ENCODE assay signal across 2 cellular contexts in the genomic region with DNA sequence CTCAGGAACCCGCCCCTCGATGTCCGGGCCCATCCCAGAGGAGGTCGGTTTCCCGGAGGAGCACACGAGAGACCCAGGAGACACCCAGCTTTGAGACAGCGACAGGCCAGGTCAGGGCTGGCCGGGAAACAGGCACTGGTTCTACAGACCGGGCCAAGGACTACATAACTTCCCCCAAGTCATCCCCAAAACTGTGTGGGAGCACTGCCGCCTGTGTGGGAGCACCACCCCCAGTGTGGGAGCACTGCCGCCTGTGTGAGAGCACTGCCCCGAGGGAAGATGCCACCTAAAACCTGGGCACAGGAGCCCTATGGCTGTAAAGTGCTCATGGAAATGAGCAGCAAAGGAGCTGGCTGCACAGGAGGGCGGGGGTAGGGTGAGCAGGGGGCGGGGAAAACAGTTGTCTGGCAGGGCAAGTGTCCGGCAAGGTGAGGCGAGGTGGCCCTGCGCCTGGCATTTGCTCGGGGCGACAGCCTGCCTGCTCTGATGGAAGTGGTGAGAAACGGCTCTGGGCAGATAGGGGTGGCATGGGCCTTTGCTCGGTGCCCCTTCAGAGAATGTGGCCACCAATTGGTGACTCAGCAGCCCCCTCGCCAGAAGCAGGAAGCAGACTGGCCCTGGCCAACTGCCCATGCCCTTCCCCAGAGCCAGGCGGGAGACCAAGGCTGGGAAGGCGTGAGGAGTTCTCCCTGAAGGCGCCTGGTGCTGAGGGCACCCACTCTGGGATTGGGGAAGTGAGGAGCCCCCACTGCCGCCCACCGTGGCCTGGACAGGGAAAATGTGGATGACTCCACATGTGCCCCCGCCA.
TF ChIP-seq lines count a peak whose summit lies in the region.

No MANE protein-coding gene starts in this region.

TF ChIP-seq in SK-N-SH treated with all-trans-retinoic acid at 6 μM for 48 hours, 23 proteins besides CTCF, POLR2A, EP300 and RAD21 (continued from another document):
- TF ChIP-seq TOX (CRISPR knock-in tag; IDR thresholded peaks at IDR 0.05; ENCODE audit: borderline replicate concordance) (no peak), ZNF8 (CRISPR knock-in tag; IDR thresholded peaks at IDR 0.05) (no peak), GLIS3 (CRISPR knock-in tag; IDR thresholded peaks at IDR 0.05) (no peak), BACH2 (CRISPR knock-in tag; IDR thresholded peaks at IDR 0.05; ENCODE audit: borderline replicate concordance) (no peak), ZNF565 (CRISPR knock-in tag; conservative IDR thresholded peaks at IDR 0.05; ENCODE audit: low read depth) (no peak), ARNTL (CRISPR knock-in tag; IDR thresholded peaks at IDR 0.05; ENCODE audit: borderline replicate concordance, low read depth) (no peak)
- TF ChIP-seq, protein P1, sequence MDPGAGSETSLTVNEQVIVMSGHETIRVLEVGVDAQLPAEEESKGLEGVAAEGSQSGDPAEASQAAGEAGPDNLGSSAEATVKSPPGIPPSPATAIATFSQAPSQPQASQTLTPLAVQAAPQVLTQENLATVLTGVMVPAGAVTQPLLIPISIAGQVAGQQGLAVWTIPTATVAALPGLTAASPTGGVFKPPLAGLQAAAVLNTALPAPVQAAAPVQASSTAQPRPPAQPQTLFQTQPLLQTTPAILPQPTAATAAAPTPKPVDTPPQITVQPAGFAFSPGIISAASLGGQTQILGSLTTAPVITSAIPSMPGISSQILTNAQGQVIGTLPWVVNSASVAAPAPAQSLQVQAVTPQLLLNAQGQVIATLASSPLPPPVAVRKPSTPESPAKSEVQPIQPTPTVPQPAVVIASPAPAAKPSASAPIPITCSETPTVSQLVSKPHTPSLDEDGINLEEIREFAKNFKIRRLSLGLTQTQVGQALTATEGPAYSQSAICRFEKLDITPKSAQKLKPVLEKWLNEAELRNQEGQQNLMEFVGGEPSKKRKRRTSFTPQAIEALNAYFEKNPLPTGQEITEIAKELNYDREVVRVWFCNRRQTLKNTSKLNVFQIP (CRISPR knock-in tag; IDR thresholded peaks at IDR 0.05; ENCODE audit: borderline replicate concordance, low read depth): no peak
TF ChIP-seq in SK-N-SH treated with all-trans-retinoic acid at 6 μM for 48 hours: peak in this region for 0.

TF ChIP-seq in SK-N-SH, 30 proteins besides CTCF, POLR2A, EP300 and RAD21 (continued from another document):
- TF ChIP-seq, protein P2, sequence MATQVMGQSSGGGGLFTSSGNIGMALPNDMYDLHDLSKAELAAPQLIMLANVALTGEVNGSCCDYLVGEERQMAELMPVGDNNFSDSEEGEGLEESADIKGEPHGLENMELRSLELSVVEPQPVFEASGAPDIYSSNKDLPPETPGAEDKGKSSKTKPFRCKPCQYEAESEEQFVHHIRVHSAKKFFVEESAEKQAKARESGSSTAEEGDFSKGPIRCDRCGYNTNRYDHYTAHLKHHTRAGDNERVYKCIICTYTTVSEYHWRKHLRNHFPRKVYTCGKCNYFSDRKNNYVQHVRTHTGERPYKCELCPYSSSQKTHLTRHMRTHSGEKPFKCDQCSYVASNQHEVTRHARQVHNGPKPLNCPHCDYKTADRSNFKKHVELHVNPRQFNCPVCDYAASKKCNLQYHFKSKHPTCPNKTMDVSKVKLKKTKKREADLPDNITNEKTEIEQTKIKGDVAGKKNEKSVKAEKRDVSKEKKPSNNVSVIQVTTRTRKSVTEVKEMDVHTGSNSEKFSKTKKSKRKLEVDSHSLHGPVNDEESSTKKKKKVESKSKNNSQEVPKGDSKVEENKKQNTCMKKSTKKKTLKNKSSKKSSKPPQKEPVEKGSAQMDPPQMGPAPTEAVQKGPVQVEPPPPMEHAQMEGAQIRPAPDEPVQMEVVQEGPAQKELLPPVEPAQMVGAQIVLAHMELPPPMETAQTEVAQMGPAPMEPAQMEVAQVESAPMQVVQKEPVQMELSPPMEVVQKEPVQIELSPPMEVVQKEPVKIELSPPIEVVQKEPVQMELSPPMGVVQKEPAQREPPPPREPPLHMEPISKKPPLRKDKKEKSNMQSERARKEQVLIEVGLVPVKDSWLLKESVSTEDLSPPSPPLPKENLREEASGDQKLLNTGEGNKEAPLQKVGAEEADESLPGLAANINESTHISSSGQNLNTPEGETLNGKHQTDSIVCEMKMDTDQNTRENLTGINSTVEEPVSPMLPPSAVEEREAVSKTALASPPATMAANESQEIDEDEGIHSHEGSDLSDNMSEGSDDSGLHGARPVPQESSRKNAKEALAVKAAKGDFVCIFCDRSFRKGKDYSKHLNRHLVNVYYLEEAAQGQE (IDR thresholded peaks at IDR 0.05; ENCODE audit: low read depth, low read length): no peak
- TF ChIP-seq, protein P3, sequence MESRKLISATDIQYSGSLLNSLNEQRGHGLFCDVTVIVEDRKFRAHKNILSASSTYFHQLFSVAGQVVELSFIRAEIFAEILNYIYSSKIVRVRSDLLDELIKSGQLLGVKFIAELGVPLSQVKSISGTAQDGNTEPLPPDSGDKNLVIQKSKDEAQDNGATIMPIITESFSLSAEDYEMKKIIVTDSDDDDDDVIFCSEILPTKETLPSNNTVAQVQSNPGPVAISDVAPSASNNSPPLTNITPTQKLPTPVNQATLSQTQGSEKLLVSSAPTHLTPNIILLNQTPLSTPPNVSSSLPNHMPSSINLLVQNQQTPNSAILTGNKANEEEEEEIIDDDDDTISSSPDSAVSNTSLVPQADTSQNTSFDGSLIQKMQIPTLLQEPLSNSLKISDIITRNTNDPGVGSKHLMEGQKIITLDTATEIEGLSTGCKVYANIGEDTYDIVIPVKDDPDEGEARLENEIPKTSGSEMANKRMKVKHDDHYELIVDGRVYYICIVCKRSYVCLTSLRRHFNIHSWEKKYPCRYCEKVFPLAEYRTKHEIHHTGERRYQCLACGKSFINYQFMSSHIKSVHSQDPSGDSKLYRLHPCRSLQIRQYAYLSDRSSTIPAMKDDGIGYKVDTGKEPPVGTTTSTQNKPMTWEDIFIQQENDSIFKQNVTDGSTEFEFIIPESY (IDR thresholded peaks at IDR 0.05; ENCODE audit: borderline replicate concordance, low read depth): no peak
- no peak for TF ChIP-seq FOSL2 (IDR thresholded peaks at IDR 0.05; ENCODE audit: borderline replicate concordance, low read depth)
- TF ChIP-seq RXRA (IDR thresholded peaks at IDR 0.05; ENCODE audit: borderline replicate concordance, low read depth): no peak
- TF ChIP-seq RFX5 (IDR thresholded peaks at IDR 0.05; ENCODE audit: low read length): no peak
- no peak for TF ChIP-seq ELF1 (IDR thresholded peaks at IDR 0.05)
- TF ChIP-seq, protein P4, sequence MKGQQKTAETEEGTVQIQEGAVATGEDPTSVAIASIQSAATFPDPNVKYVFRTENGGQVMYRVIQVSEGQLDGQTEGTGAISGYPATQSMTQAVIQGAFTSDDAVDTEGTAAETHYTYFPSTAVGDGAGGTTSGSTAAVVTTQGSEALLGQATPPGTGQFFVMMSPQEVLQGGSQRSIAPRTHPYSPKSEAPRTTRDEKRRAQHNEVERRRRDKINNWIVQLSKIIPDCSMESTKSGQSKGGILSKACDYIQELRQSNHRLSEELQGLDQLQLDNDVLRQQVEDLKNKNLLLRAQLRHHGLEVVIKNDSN (IDR thresholded peaks at IDR 0.05; ENCODE audit: borderline replicate concordance, low read depth): no peak
- no peak for TF ChIP-seq JUND (IDR thresholded peaks at IDR 0.05)
